In genomic region chr4:173252024-173252935, GRCh38 we compare ENCODE assay signal across 2 cellular contexts.
TF ChIP-seq lines count a peak whose summit lies in the region.

No MANE protein-coding gene starts in this region.

TF ChIP-seq in HEK293, 187 proteins besides CTCF, POLR2A, EP300 and RAD21 (continued from another document and continues in another):
- TF ChIP-seq ZSCAN4 (tag by site-specific recombination; IDR thresholded peaks at IDR 0.05) (peak; percentile 51; the same call in 1 of the 2 replicates), GLIS1 (tag by site-specific recombination; IDR thresholded peaks at IDR 0.05) (peak; percentile 43; the same call in 1 of the 2 replicates), SETDB1 (IDR thresholded peaks at IDR 0.05; ENCODE audit: insufficient read length, low read length) (peak; percentile 74), ZNF394 (tag by site-specific recombination; IDR thresholded peaks at IDR 0.05; ENCODE audit: borderline replicate concordance) (peak; percentile 92), ZNF335 (tag by site-specific recombination; conservative IDR thresholded peaks at IDR 0.05) (no peak; the same call in 1 of the 2 replicates), MZF1 (tag by site-specific recombination; IDR thresholded peaks at IDR 0.05; ENCODE audit: borderline replicate concordance) (peak; percentile 18; the same call in 1 of the 2 replicates), ZFP69B (tag by site-specific recombination; IDR thresholded peaks at IDR 0.05) (peak; percentile 72), ZNF311 (tag by site-specific recombination; IDR thresholded peaks at IDR 0.05; ENCODE audit: borderline replicate concordance) (no peak), ZNF391 (tag by site-specific recombination; IDR thresholded peaks at IDR 0.05; ENCODE audit: borderline replicate concordance, low read depth) (peak; percentile 85; the same call in 1 of the 2 replicates), ZNF580 (tag by site-specific recombination; IDR thresholded peaks at IDR 0.05) (peak; percentile 64; the same call in 1 of the 2 replicates), ZNF366 (tag by site-specific recombination; conservative IDR thresholded peaks at IDR 0.05) (peak; percentile 99), ZNF76 (tag by site-specific recombination; IDR thresholded peaks at IDR 0.05; ENCODE audit: borderline replicate concordance, low read depth) (peak; percentile 42; the same call in 1 of the 2 replicates), FEZF1 (tag by site-specific recombination; IDR thresholded peaks at IDR 0.05) (peak; percentile 100), SP3 (tag by site-specific recombination; IDR thresholded peaks at IDR 0.05) (peak; percentile 54), ZNF843 (tag by site-specific recombination; IDR thresholded peaks at IDR 0.05) (peak; percentile 98), ZNF558 (tag by site-specific recombination; IDR thresholded peaks at IDR 0.05) (peak; percentile 90), ZNF24 (tag by site-specific recombination; IDR thresholded peaks at IDR 0.05) (peak; percentile 91; the same call in 1 of the 2 replicates), ZNF677 (tag by site-specific recombination; IDR thresholded peaks at IDR 0.05) (no peak), ZNF18 (tag by site-specific recombination; IDR thresholded peaks at IDR 0.05) (peak; percentile 97), MEIS1 (CRISPR knock-in tag; IDR thresholded peaks at IDR 0.05; ENCODE audit: borderline replicate concordance) (0 out of 2 replicates have a peak, but pooled peaks have one; percentile 70), ZNF362 (tag by site-specific recombination; IDR thresholded peaks at IDR 0.05) (peak; percentile 97), ZBTB21 (tag by site-specific recombination; IDR thresholded peaks at IDR 0.05) (peak; percentile 77), ZNF350 (tag by site-specific recombination; IDR thresholded peaks at IDR 0.05) (no peak), ZNF626 (tag by site-specific recombination; IDR thresholded peaks at IDR 0.05) (no peak), YY1 (tag by site-specific recombination; IDR thresholded peaks at IDR 0.05) (no peak), PBX3 (CRISPR knock-in tag; IDR thresholded peaks at IDR 0.05) (no peak), ZNF175 (tag by site-specific recombination; IDR thresholded peaks at IDR 0.05) (no peak), ZSCAN23 (tag by site-specific recombination; IDR thresholded peaks at IDR 0.05) (0 out of 2 replicates have a peak, but pooled peaks have one; percentile 62), ZNF707 (tag by site-specific recombination; IDR thresholded peaks at IDR 0.05) (no peak)

TF ChIP-seq in SK-N-SH, 30 proteins besides CTCF, POLR2A, EP300 and RAD21 (continued from another document):
- TF ChIP-seq POLR2AphosphoS5 (IDR thresholded peaks at IDR 0.05; ENCODE audit: low read depth, low read length), result peak; percentile 76; the same call in 1 of the 2 replicates
- TF ChIP-seq MAX (IDR thresholded peaks at IDR 0.05; ENCODE audit: low read depth), result peak; percentile 74
- no peak for TF ChIP-seq SMC3 (IDR thresholded peaks at IDR 0.05; ENCODE audit: low read depth, low read length)
- TF ChIP-seq REST (IDR thresholded peaks at IDR 0.05; ENCODE audit: low read depth, low read length), result peak; percentile 94
- TF ChIP-seq GABPA (IDR thresholded peaks at IDR 0.05; ENCODE audit: low read depth), result no peak
TF ChIP-seq in SK-N-SH: peak in this region for 13.
